ENCODE assay signal across 7 cellular contexts in genomic region chr1:184002071-184002470, GRCh38. TPM values are rescaled to one million over a fixed set of nuclear protein-coding genes. Genes with fewer than 3 reads are reported as not detected.
DNase-seq lines count a peak whose midpoint lies in the region; TF ChIP-seq lines count a peak whose summit lies in the region.

No MANE protein-coding gene starts in this region.

- intact Hi-C loops in left ventricle myocardium inferior (cut with micrococcal nuclease): no loop called here

- H3K36me3 Mint-ChIP-seq in immature natural killer cell: peaks cover 0 to 6% (median 0%) of the 10 kb centered on the region in 3 donors

- H3K4me3 ChIP-seq in left ventricle myocardium inferior (no peak overlapping the region), skeletal muscle tissue (ENCODE audit: low read length in 3 of 3) (peak overlapping the region in 2 of 3 donors; percentile 14 to 17)

- DNase-seq in HS-27A (ENCODE audit: low read depth) (peak; percentile 59), amniotic stem cell (lab: John Stamatoyannopoulos, UW) (peak; percentile 5), left ventricle myocardium inferior (no peak), immature natural killer cell (no peak), NOMO-1 (lab: John Stamatoyannopoulos, UW; ENCODE audit: unreplicated experiment in 2 of 2) (no peak)
- DNase-seq in stimulated activated CD4-positive, alpha-beta T cell treated with anti-CD3 and anti-CD28 coated beads, Interleukin-1b, Interleukin-23, amount 100 ng/mL, for 48 hours: no peak

- H3K9ac ChIP-seq in skeletal muscle tissue (ENCODE audit: low read depth in 1 of 3, low read length in 3 of 3): no peak overlapping the region

- no peaks in the 10 kb centered on the region for H3K27me3 ChIP-seq in left ventricle myocardium inferior (ENCODE audit: low read depth)
- H3K27me3 ChIP-seq in skeletal muscle tissue (ENCODE audit: control insufficient read depth in 3 of 3, insufficient read depth in 3 of 3, low read length in 3 of 3): no peaks in the 10 kb centered on the region

- H3K9me3 Mint-ChIP-seq in immature natural killer cell: no peaks in the 10 kb centered on the region

- no peak for TF ChIP-seq CTCF in left ventricle myocardium inferior (IDR thresholded peaks at IDR 0.05; ENCODE audit: borderline replicate concordance)

- H3K4me1 Mint-ChIP-seq in immature natural killer cell: peaks cover 0 to 18% of the 10 kb centered on the region in 2 donors

- H3K4me1 ChIP-seq in left ventricle myocardium inferior (peaks cover 11% of the 10 kb centered on the region), skeletal muscle tissue (ENCODE audit: control insufficient read depth in 3 of 3, insufficient read depth in 3 of 3, low read length in 3 of 3) (peaks cover 0 to 5% (median 0%) of the 10 kb centered on the region in 3 donors)

- no peaks in the 10 kb centered on the region for H3K9me3 ChIP-seq in left ventricle myocardium inferior (replicated peaks)
- H3K9me3 ChIP-seq in skeletal muscle tissue (ENCODE audit: control insufficient read depth in 3 of 3, low read length in 3 of 3): no peaks in the 10 kb centered on the region

- no peak overlapping the region for H3K4me3 Mint-ChIP-seq in immature natural killer cell

- H3K27ac Mint-ChIP-seq in immature natural killer cell: peak overlapping the region in 1 of 6 donors; percentile 58

- H3K27ac ChIP-seq in left ventricle myocardium inferior (replicated peaks) (peak overlapping the region; percentile 36), skeletal muscle tissue (ENCODE audit: low read depth, low read length) (peak overlapping the region; percentile 6)

- H3K27me3 Mint-ChIP-seq in immature natural killer cell (ENCODE audit: low read depth in 3 of 3): peaks cover 0 to 1% (median 0%) of the 10 kb centered on the region in 3 donors

- H3K36me3 ChIP-seq in left ventricle myocardium inferior (no peaks in the 10 kb centered on the region), skeletal muscle tissue (ENCODE audit: control insufficient read depth in 3 of 3, insufficient read depth in 3 of 3, low read length in 3 of 3) (no peaks in the 10 kb centered on the region)

RNA-seq across cellular contexts. Expression of gene COLGALT2, which starts 35.5 kb away (rescaled TPM):
- total RNA-seq in left ventricle myocardium inferior (4.3 TPM), skeletal muscle tissue (5.7 TPM)
- 10 to 100 TPM in 1 of 3 donors, 1 to 10 TPM in 2; 1.2 to 13.0 (median 9.0) TPM for polyA plus RNA-seq in immature natural killer cell

RNA-seq across cellular contexts. Expression of gene TSEN15, which starts 49.5 kb away (rescaled TPM):
- total RNA-seq in left ventricle myocardium inferior (29.4 TPM), skeletal muscle tissue (19.3 TPM)
- polyA plus RNA-seq in immature natural killer cell: 10 to 100 TPM; 83.2 to 94.4 (median 87.9) TPM

Comparison
In these comparisons a context has a peak if more than half of its experiments do, and no peak if none do; other contexts are left out.
1. DNase-seq: peak in HS-27A (single experiment) and amniotic stem cell (single experiment); none in left ventricle myocardium inferior (single experiment), immature natural killer cell (0 of 3), stimulated activated CD4-positive, alpha-beta T cell treated with anti-CD3 and anti-CD28 coated beads, Interleukin-1b, Interleukin-23, amount 100 ng/mL, for 48 hours (single experiment) and NOMO-1 (0 of 2).